8 cellular contexts compared by ENCODE assay signal in the genomic region with DNA sequence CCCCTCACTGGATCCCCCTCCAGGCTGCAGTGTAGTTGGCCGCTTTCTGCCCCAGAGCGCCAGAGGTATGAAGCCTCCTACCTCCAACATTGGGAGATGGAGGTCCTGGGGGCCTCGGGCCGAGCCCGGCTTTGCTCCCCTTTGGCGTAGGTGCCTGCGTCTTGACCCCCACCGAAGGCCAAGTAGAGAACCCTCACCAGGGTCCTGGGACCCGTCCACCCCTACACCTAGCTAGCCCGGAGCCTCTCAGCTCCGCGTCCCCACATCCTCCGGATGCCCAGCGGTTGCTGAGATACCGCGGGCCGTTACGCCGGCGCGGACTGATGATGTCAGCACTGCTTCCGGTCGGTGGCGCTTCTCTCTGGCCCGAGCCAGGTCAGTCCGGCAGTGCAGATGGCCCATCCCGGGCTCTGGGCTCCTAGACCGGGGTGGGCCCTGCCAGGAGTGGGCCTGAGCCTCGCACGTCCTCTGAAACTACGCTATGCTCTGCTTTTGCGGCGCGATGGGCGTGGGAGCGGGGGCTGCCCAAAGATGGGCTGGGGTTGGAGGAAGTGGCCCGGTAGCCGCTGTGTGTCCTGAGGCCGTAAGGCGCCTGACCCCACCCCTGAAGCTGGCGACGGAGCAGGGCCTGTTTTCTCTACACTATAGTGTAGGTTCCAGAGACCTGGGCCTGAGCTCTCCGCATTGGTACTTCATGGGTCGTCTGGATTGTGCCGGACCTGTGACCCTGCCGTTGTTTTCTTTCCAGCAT. TPM values are rescaled to one million over a fixed set of nuclear protein-coding genes. Genes with fewer than 3 reads are reported as not detected.
DNase-seq lines count a peak whose midpoint lies in the region; ATAC-seq and TF ChIP-seq lines count a peak whose summit lies in the region.

A gene (minus strand): TSS at position 297 of the 751 bp plus-strand sequence. CDS start 1,871 bp downstream, outside the sequence.
A gene with protein sequence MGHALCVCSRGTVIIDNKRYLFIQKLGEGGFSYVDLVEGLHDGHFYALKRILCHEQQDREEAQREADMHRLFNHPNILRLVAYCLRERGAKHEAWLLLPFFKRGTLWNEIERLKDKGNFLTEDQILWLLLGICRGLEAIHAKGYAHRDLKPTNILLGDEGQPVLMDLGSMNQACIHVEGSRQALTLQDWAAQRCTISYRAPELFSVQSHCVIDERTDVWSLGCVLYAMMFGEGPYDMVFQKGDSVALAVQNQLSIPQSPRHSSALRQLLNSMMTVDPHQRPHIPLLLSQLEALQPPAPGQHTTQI (plus strand): TSS at position 332 of the 751 bp plus-strand sequence. CDS start 521 bp downstream, outside the sequence.

- no peaks in the 10 kb centered on the region for H3K36me3 ChIP-seq in kidney epithelial cell (ENCODE audit: control insufficient read depth, insufficient read depth, low read length)

- peak within 1 kb of the TSS; percentile 84 for H3K4me3 ChIP-seq in kidney epithelial cell (ENCODE audit: low read depth, low read length)

- peak; percentile 88 for ATAC-seq in GM18868 (IDR thresholded peaks at IDR 0.05; ENCODE audit: unreplicated experiment)
- peak; percentile 48 for ATAC-seq in HG03097 (IDR thresholded peaks at IDR 0.05; ENCODE audit: low FRiP score, unreplicated experiment)

- DNase-seq in AG08396 (ENCODE audit: low spot score): peak; percentile 95
- DNase-seq in NCI-H226: peak; percentile 92
- DNase-seq in activated CD4-positive, CD25-positive, alpha-beta regulatory T cell treated with anti-CD3 and anti-CD28 coated beads, Interleukin-2, amount 50 U/mL, for 16 hours (ENCODE audit: low read depth, low spot score): peak; percentile 82
- DNase-seq in cerebellar cortex (ENCODE audit: low spot score): peak; percentile 92
- DNase-seq in kidney epithelial cell (ENCODE audit: low read depth): peak; percentile 69
- peak; percentile 76 to 84 for DNase-seq in stimulated activated CD4-positive, alpha-beta T cell treated with anti-CD3 and anti-CD28 coated beads, Interleukin-15, amount 100 ng/mL, for 1 hour (ENCODE audit: low read depth in 1 of 2, low spot score in 1 of 2)

- TF ChIP-seq CTCF in kidney epithelial cell (IDR thresholded peaks at IDR 0.05; ENCODE audit: insufficient read depth, low read length, poor library complexity, severe bottlenecking): no peak

- H3K27me3 ChIP-seq in kidney epithelial cell (ENCODE audit: control insufficient read depth, insufficient read depth, low read length): no peaks in the 10 kb centered on the region

RNA-seq across cellular contexts. Expression of the first gene that starts in this region (rescaled TPM):
- 11.6 and 19.8 TPM in 2 replicates for total RNA-seq in kidney epithelial cell

RNA-seq across cellular contexts. Expression of the second gene that starts in this region (rescaled TPM):
- 17.7 and 30.0 TPM in 2 replicates for total RNA-seq in kidney epithelial cell

Comparison
In these comparisons a context has a peak if more than half of its experiments do, and no peak if none do; other contexts are left out.
1. Peak in every context shown above with its lines: DNase-seq, ATAC-seq and H3K4me3 ChIP-seq.